Comparison of ENCODE assay signal across 9 cellular contexts in genomic region chr10:117662790-117663540, GRCh38.
"Had no signal": no experiment of that assay in that cellular context is flagged by ENCODE, and none has a peak within 500 bp of the region (broad histone marks: within the 10 kb centered on the region; RNA-seq: fewer than 3 reads in every experiment).

No MANE protein-coding gene starts in this region.

- H3K4me3 Mint-ChIP-seq: activated T-cell treated with anti-CD3 and anti-CD28 coated beads, Interleukin-2, amount 50 U/mL, for 4 hours; neural progenitor cell had no signal

- H3K36me3 Mint-ChIP-seq: neural progenitor cell had no signal

- H3K9ac ChIP-seq: neural progenitor cell had no signal

- H3K27ac ChIP-seq: colonic mucosa, heart right ventricle, left ventricle myocardium inferior, neural progenitor cell, thyroid gland had no signal

- H3K27me3 ChIP-seq: colonic mucosa, neural progenitor cell, thyroid gland had no signal

- H3K4me1 ChIP-seq: colonic mucosa, heart right ventricle, left ventricle myocardium inferior, neural progenitor cell, thyroid gland had no signal

- H3K27ac Mint-ChIP-seq: neural progenitor cell had no signal

- H2AFZ ChIP-seq: neural progenitor cell had no signal

- H3K9me3 ChIP-seq: colonic mucosa, heart right ventricle, left ventricle myocardium inferior, thyroid gland had no signal

- H3K9me3 Mint-ChIP-seq: activated T-cell treated with anti-CD3 and anti-CD28 coated beads, Interleukin-2, amount 50 U/mL, for 4 hours; neural progenitor cell had no signal

- H3K4me3 ChIP-seq: colonic mucosa, heart right ventricle, left ventricle myocardium inferior, neural progenitor cell, skin epidermis, thyroid gland had no signal

- DNase-seq: activated T-cell treated with anti-CD3 and anti-CD28 coated beads, Interleukin-2, amount 50 U/mL, for 4 hours; colonic mucosa; foreskin melanocyte; heart right ventricle; islet precursor cell; left ventricle myocardium inferior; thyroid gland had no signal

- ATAC-seq: heart right ventricle had no signal

- H3K36me3 ChIP-seq: colonic mucosa, heart right ventricle, left ventricle myocardium inferior, neural progenitor cell, thyroid gland had no signal

- H3K4me2 ChIP-seq: neural progenitor cell had no signal
